8 cellular contexts compared by ENCODE assay signal in the genomic region with DNA sequence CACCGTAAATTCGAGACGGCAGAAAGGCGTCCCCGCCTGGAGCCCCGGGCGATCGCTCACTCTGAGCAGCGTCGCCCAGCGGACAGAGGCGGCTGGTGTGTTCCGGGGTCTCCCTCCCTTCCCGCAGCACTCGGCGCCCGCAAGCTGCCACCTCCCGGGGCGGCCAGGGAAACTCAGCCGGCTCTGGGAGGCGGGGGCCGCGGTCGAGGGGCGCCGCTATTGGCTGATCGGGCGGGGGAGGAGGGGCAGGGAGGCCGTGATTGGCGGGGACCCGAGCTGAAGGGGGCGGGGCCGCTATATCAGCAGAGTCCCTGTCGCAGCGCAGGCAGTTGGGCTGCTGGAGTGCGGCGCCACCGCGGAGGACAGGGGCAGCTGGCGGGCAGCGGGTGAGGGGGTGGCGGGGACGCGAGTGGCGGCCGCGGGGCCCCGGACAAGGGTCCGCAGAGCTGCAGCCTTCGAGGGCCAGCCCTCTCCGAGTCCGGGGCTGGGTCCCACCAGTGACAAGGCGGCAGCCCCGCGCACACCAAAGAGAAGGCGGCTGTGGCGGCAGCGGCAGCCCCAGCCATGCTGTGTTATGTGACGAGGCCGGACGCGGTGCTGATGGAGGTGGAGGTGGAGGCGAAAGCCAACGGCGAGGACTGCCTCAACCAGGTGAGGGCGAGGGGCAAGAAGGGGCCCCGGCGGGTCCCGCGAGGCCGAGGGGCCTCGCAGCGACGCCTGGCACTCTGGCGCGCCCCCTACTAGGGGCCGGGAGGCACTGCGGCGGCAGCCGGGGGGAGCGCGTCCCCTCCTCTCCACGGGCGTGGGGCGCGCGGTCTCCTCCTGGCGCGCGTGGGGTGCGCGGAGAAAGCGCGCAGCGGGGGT. TPM values are rescaled to one million over a fixed set of nuclear protein-coding genes. Genes with fewer than 3 reads are reported as not detected.
A peak's percentile ranks its signal among the peaks of the same experiment; 100 is the strongest.
DNase-seq lines count a peak whose midpoint lies in the region; ATAC-seq and TF ChIP-seq lines count a peak whose summit lies in the region.

Gene MYLIP (plus strand): TSS at position 328 of the 864 bp plus-strand sequence. CDS start 237 bp downstream, at position 565.

- H3K4me3 ChIP-seq in fibroblast of lung (replicated peaks in 1 of 4; ENCODE audit: control extremely low read depth in 1 of 4, insufficient read depth in 1 of 4, low read depth in 3 of 4, low read length in 4 of 4), result peak within 1 kb of the TSS; percentile 74 to 92 (median 78)
- peak within 1 kb of the TSS; percentile 91 for H3K4me3 ChIP-seq in naive thymus-derived CD4-positive, alpha-beta T cell (ENCODE audit: low read length)

- H3K4me2 ChIP-seq in fibroblast of lung (ENCODE audit: extremely low read depth, insufficient read depth, low read length), result peak within 1 kb of the TSS; percentile 92

- POLR2A ChIA-PET in naive thymus-derived CD4-positive, alpha-beta T cell (lab: Charles Lee), result interaction anchor here (0.6 to 2.5 kb wide), 11 partner anchors 8 to 760 kb away, joined by 3 to 21 read pairs (median 4); no protein-coding TSS in a partner anchor

- peaks cover 0 to 7% (median 0%) of the 10 kb centered on the region in 11 donors for H3K9me3 Mint-ChIP-seq in naive thymus-derived CD4-positive, alpha-beta T cell
- no peaks in the 10 kb centered on the region for H3K9me3 Mint-ChIP-seq in stimulated activated memory B cell treated with anti-CD40 and anti-IgM and Interleukin-4, amounts not matched to agents 10 μg/mL and 1 μg/mL and 100 μg/mL, for 72 hours

- peak within 1 kb of the TSS; percentile 58 for H3K27ac ChIP-seq in fibroblast of lung (ENCODE audit: insufficient read depth, low read length)
- H3K27ac ChIP-seq in naive thymus-derived CD4-positive, alpha-beta T cell (ENCODE audit: low read depth, low read length), result peak within 1 kb of the TSS; percentile 97

- H3K36me3 Mint-ChIP-seq in naive thymus-derived CD4-positive, alpha-beta T cell, result peaks cover 0 to 22% (median 13%) of the 10 kb centered on the region in 5 donors
- H3K36me3 Mint-ChIP-seq in stimulated activated memory B cell treated with anti-CD40 and anti-IgM and Interleukin-4, amounts not matched to agents 10 μg/mL and 1 μg/mL and 100 μg/mL, for 72 hours, result peaks cover 15% of the 10 kb centered on the region

- peak within 1 kb of the TSS; percentile 93 to 100 (median 96) for H3K4me3 Mint-ChIP-seq in naive thymus-derived CD4-positive, alpha-beta T cell
- peak within 1 kb of the TSS; percentile 85 for H3K4me3 Mint-ChIP-seq in stimulated activated memory B cell treated with anti-CD40 and anti-IgM and Interleukin-4, amounts not matched to agents 10 μg/mL and 1 μg/mL and 100 μg/mL, for 72 hours

- H3K36me3 ChIP-seq in fibroblast of lung (ENCODE audit: control insufficient read depth, insufficient read depth, low read length), result no peaks in the 10 kb centered on the region
- peaks cover 0 to 17% (median 0%) of the 10 kb centered on the region in 3 experiments for H3K36me3 ChIP-seq in naive thymus-derived CD4-positive, alpha-beta T cell (ENCODE audit: control insufficient read depth in 2 of 3, insufficient read depth in 3 of 3, low read length in 3 of 3)

- H3K79me2 ChIP-seq in fibroblast of lung (ENCODE audit: control insufficient read depth, insufficient read depth, low read length), result peaks cover 5% of the 10 kb centered on the region

- H3K27me3 Mint-ChIP-seq in naive thymus-derived CD4-positive, alpha-beta T cell, result peaks cover 0 to 25% (median 0%) of the 10 kb centered on the region in 5 donors
- no peaks in the 10 kb centered on the region for H3K27me3 Mint-ChIP-seq in stimulated activated memory B cell treated with anti-CD40 and anti-IgM and Interleukin-4, amounts not matched to agents 10 μg/mL and 1 μg/mL and 100 μg/mL, for 72 hours

- H3K4me1 ChIP-seq in fibroblast of lung (ENCODE audit: control insufficient read depth, extremely low read depth, insufficient read depth, low read length), result peaks cover 5% of the 10 kb centered on the region
- H3K4me1 ChIP-seq in naive thymus-derived CD4-positive, alpha-beta T cell (ENCODE audit: control insufficient read depth in 2 of 2, insufficient read depth in 2 of 2, low read length in 2 of 2), result peaks cover 30 to 39% of the 10 kb centered on the region in 2 donors

- peak within 1 kb of the TSS; percentile 76 for H3K9ac ChIP-seq in fibroblast of lung (ENCODE audit: insufficient read depth, low read length)

- H4K20me1 ChIP-seq in fibroblast of lung (ENCODE audit: control insufficient read depth, extremely low read depth, insufficient read depth, low read length), result no peaks in the 10 kb centered on the region

- H3K27me3 ChIP-seq in fibroblast of lung (ENCODE audit: control insufficient read depth, insufficient read depth, low read length), result peaks cover 15% of the 10 kb centered on the region
- H3K27me3 ChIP-seq in naive thymus-derived CD4-positive, alpha-beta T cell (ENCODE audit: control insufficient read depth in 2 of 2, insufficient read depth in 2 of 2, low read length in 2 of 2), result no peaks in the 10 kb centered on the region

- intact Hi-C loops in naive thymus-derived CD4-positive, alpha-beta T cell (cut with micrococcal nuclease), result loop anchor here (1.0 to 10.0 kb wide), 14 partner anchors 7 to 884 kb away; partner anchors contain the start of genes ATXN1 (in 1 of the 2) and DTNBP1 (in 1 of the 2)

- DNase-seq in ELF-1 (ENCODE audit: low read depth, low spot score) (peak; percentile 96), GOT3 (lab: John Stamatoyannopoulos, UW) (peak; percentile 86), RPMI7951 (ENCODE audit: low read depth) (peak; percentile 93), fibroblast of lung (ENCODE audit: low read depth in 2 of 2) (peak; percentile 86 to 87)
- peak; percentile 94 to 96 for DNase-seq in activated T-helper 1 cell treated with anti-CD3 and anti-CD28 coated beads, Interleukin-2, amount 50 U/mL, for 16 hours (ENCODE audit: low read depth in 1 of 2, low spot score in 1 of 2)
- peak; percentile 93 to 97 (median 96) for DNase-seq in naive thymus-derived CD4-positive, alpha-beta T cell

- peak within 1 kb of the TSS; percentile 76 to 98 (median 95) for H3K27ac Mint-ChIP-seq in naive thymus-derived CD4-positive, alpha-beta T cell
- H3K27ac Mint-ChIP-seq in stimulated activated memory B cell treated with anti-CD40 and anti-IgM and Interleukin-4, amounts not matched to agents 10 μg/mL and 1 μg/mL and 100 μg/mL, for 72 hours, result peak within 1 kb of the TSS; percentile 87

- CTCF ChIA-PET in naive thymus-derived CD4-positive, alpha-beta T cell (lab: Charles Lee), result interaction anchor here (1.8 kb wide), 1 partner anchor 54 kb away, joined by 12 read pairs; no protein-coding TSS in a partner anchor

- peak within 1 kb of the TSS; percentile 64 for H2AFZ ChIP-seq in fibroblast of lung (ENCODE audit: low read length)

- peaks cover 20 to 50% (median 35%) of the 10 kb centered on the region in 7 donors for H3K4me1 Mint-ChIP-seq in naive thymus-derived CD4-positive, alpha-beta T cell
- peaks cover 36% of the 10 kb centered on the region for H3K4me1 Mint-ChIP-seq in stimulated activated memory B cell treated with anti-CD40 and anti-IgM and Interleukin-4, amounts not matched to agents 10 μg/mL and 1 μg/mL and 100 μg/mL, for 72 hours

- peak; percentile 93 for ATAC-seq in naive thymus-derived CD4-positive, alpha-beta T cell
- peak; percentile 94 for ATAC-seq in stimulated activated memory B cell treated with anti-CD40 and anti-IgM and Interleukin-4, amounts not matched to agents 10 μg/mL and 1 μg/mL and 100 μg/mL, for 72 hours

- TF ChIP-seq CTCF in LNCAP (IDR thresholded peaks at IDR 0.05) (peak; percentile 64), fibroblast of lung (conservative IDR thresholded peaks at IDR 0.05 in 1 of 2, IDR thresholded peaks at IDR 0.05 in 1 of 2; ENCODE audit: low read depth in 1 of 2, low read length in 2 of 2) (peak; percentile 52)

- H3K9me3 ChIP-seq in fibroblast of lung (ENCODE audit: control insufficient read depth, insufficient read depth, low read depth, low read length), result no peaks in the 10 kb centered on the region
- no peaks in the 10 kb centered on the region for H3K9me3 ChIP-seq in naive thymus-derived CD4-positive, alpha-beta T cell (ENCODE audit: control insufficient read depth in 2 of 3, low read length in 3 of 3)

RNA-seq across cellular contexts. Expression of gene MYLIP, which starts in this region (rescaled TPM):
- 8.3 and 10.0 TPM in 2 replicates for total RNA-seq in RPMI7951 (2014; rRNA removed; shearing (Covaris generic))
- total RNA-seq in fibroblast of lung, result 2.5 and 4.6 TPM in 2 replicates
- 5.2 and 7.6 TPM in 2 replicates for polyA plus RNA-seq in fibroblast of lung
- 3.0 and 4.6 TPM in 2 replicates for polyA plus RNA-seq in fibroblast of lung (2012)
- polyA minus RNA-seq in fibroblast of lung (ENCODE audit: low replicate concordance), result 4.3 and 9.5 TPM in 2 replicates
- 100 to 1,000 TPM in 2 of 5 experiments, 10 to 100 TPM in 3; 17.8 to 215 (median 23.0) TPM for total RNA-seq in naive thymus-derived CD4-positive, alpha-beta T cell
- polyA plus RNA-seq in naive thymus-derived CD4-positive, alpha-beta T cell, result 10 to 100 TPM; 70.1 to 75.8 TPM

Comparison
In these comparisons a context has a peak if more than half of its experiments do, and no peak if none do; other contexts are left out.
1. Peak in every context shown above with its lines: DNase-seq, ATAC-seq, H3K4me3 ChIP-seq and H3K27ac ChIP-seq.